In genomic region chr9:69671904-69672827, GRCh38 we compare ENCODE assay signal across 8 cellular contexts. TPM values are rescaled to one million over a fixed set of nuclear protein-coding genes. Genes with fewer than 3 reads are reported as not detected.
DNase-seq lines count a peak whose midpoint lies in the region; ATAC-seq and TF ChIP-seq lines count a peak whose summit lies in the region.

APBA1 (minus strand) TSS chr9:69672371.

- H3K4me1 ChIP-seq in CD4-positive, CD25-positive, alpha-beta regulatory T cell (ENCODE audit: control insufficient read depth, insufficient read depth, low read length, poor library complexity, severe bottlenecking), result peaks cover 11% of the 10 kb centered on the region
- H3K4me1 ChIP-seq in left ventricle myocardium inferior, result peaks cover 26% of the 10 kb centered on the region
- no peaks in the 10 kb centered on the region for H3K4me1 ChIP-seq in aorta (ENCODE audit: control insufficient read depth in 1 of 2, insufficient read depth in 2 of 2, low read length in 2 of 2)

- peak within 1 kb of the TSS; percentile 77 to 85 (median 82) for H3K4me3 Mint-ChIP-seq in CD4-positive, CD25-positive, alpha-beta regulatory T cell

- H3K36me3 ChIP-seq in CD4-positive, CD25-positive, alpha-beta regulatory T cell (ENCODE audit: control insufficient read depth, insufficient read depth, low read length), result no peaks in the 10 kb centered on the region
- H3K36me3 ChIP-seq in SK-N-MC (ENCODE audit: insufficient read depth, low read length) (no peaks in the 10 kb centered on the region), left ventricle myocardium inferior (no peaks in the 10 kb centered on the region), aorta (ENCODE audit: control insufficient read depth in 1 of 2, insufficient read depth in 2 of 2, low read length in 1 of 2) (no peaks in the 10 kb centered on the region)

- peak; percentile 16 to 45 for ATAC-seq in CD4-positive, CD25-positive, alpha-beta regulatory T cell (ENCODE audit: low read depth in 2 of 2)
- ATAC-seq in GM19467 (IDR thresholded peaks at IDR 0.05; ENCODE audit: unreplicated experiment) (peak; percentile 29), aorta (ENCODE audit: low FRiP score) (peak; percentile 87)

- H3K27ac Mint-ChIP-seq in CD4-positive, CD25-positive, alpha-beta regulatory T cell, result no peak within 1 kb of the TSS

- H3K4me3 ChIP-seq in CD4-positive, CD25-positive, alpha-beta regulatory T cell (ENCODE audit: low read depth, low read length), result peak within 1 kb of the TSS; percentile 19
- H3K4me3 ChIP-seq in SK-N-MC (peak within 1 kb of the TSS; percentile 77), left ventricle myocardium inferior (peak within 1 kb of the TSS; percentile 96), aorta (ENCODE audit: low read length in 2 of 2) (peak within 1 kb of the TSS; percentile 72 to 96)

- WGBS in aorta, 2 donors, result 0 to 1% methylated on average over 64 to 112 of the region's 112 CpGs

- H3K4me1 Mint-ChIP-seq in CD4-positive, CD25-positive, alpha-beta regulatory T cell, result peaks cover 0 to 27% (median 6%) of the 10 kb centered on the region in 4 donors

- H3K9me3 ChIP-seq in CD4-positive, CD25-positive, alpha-beta regulatory T cell (ENCODE audit: control insufficient read depth in 2 of 2, low read length in 2 of 2), result no peaks in the 10 kb centered on the region
- H3K9me3 ChIP-seq in SK-N-MC (ENCODE audit: low read depth, low read length), result no peaks in the 10 kb centered on the region
- H3K9me3 ChIP-seq in left ventricle myocardium inferior (replicated peaks), result no peaks in the 10 kb centered on the region
- H3K9me3 ChIP-seq in aorta (ENCODE audit: control insufficient read depth, low read length), result no peaks in the 10 kb centered on the region

- no peaks in the 10 kb centered on the region for H3K36me3 Mint-ChIP-seq in CD4-positive, CD25-positive, alpha-beta regulatory T cell

- peaks cover 35% of the 10 kb centered on the region for H3K27me3 ChIP-seq in CD4-positive, CD25-positive, alpha-beta regulatory T cell (ENCODE audit: control insufficient read depth, insufficient read depth, low read length)
- H3K27me3 ChIP-seq in left ventricle myocardium inferior (ENCODE audit: low read depth) (no peaks in the 10 kb centered on the region), aorta (ENCODE audit: control insufficient read depth in 1 of 2, insufficient read depth in 2 of 2, low read length in 1 of 2) (no peaks in the 10 kb centered on the region)

- H3K27ac ChIP-seq in CD4-positive, CD25-positive, alpha-beta regulatory T cell (ENCODE audit: insufficient read depth, low read length, poor library complexity, severe bottlenecking), result no peak within 1 kb of the TSS
- H3K27ac ChIP-seq in SK-N-MC, result no peak within 1 kb of the TSS
- peak within 1 kb of the TSS; percentile 94 for H3K27ac ChIP-seq in left ventricle myocardium inferior (replicated peaks)
- peak within 1 kb of the TSS in 1 of 2 donors; percentile 46 for H3K27ac ChIP-seq in aorta (ENCODE audit: low read depth in 1 of 2, low read length in 2 of 2)

- intact Hi-C loops in left ventricle myocardium inferior (cut with micrococcal nuclease), result no loop called here
- intact Hi-C loops in aorta (cut with DNase I), result loop anchor here (2.0 to 10.0 kb wide), 3 partner anchors 85 to 203 kb away; no protein-coding TSS in a partner anchor

- peaks cover 50% of the 10 kb centered on the region for H3K27me3 Mint-ChIP-seq in CD4-positive, CD25-positive, alpha-beta regulatory T cell

- no peaks in the 10 kb centered on the region for H3K9me3 Mint-ChIP-seq in CD4-positive, CD25-positive, alpha-beta regulatory T cell

- peak; percentile 14 to 26 (median 25) for DNase-seq in CD4-positive, CD25-positive, alpha-beta regulatory T cell
- DNase-seq in HK-2 (ENCODE audit: unreplicated experiment) (peak; percentile 4), SK-N-MC (ENCODE audit: low read depth, low spot score) (no peak), amniotic stem cell (lab: John Stamatoyannopoulos, UW) (peak; percentile 35), left ventricle myocardium inferior (peak; percentile 75), pons (ENCODE audit: low spot score) (peak; percentile 86), aorta (peak; percentile 79 to 86)

- H3K9ac ChIP-seq in SK-N-MC (ENCODE audit: insufficient read length), result no peak within 1 kb of the TSS

- peak; percentile 26 for TF ChIP-seq CTCF in left ventricle myocardium inferior (IDR thresholded peaks at IDR 0.05; ENCODE audit: borderline replicate concordance)

RNA-seq across cellular contexts. Expression of gene APBA1, which starts in this region (rescaled TPM):
- total RNA-seq in CD4-positive, CD25-positive, alpha-beta regulatory T cell, result 0.20 TPM
- polyA plus RNA-seq in CD4-positive, CD25-positive, alpha-beta regulatory T cell, result not detected
- total RNA-seq in left ventricle myocardium inferior, result 3.0 TPM
- 10 to 100 TPM in 1 of 2 donors, 1 to 10 TPM in 1; 8.0 to 12.6 TPM for total RNA-seq in aorta
- polyA plus RNA-seq in aorta, result 1 to 10 TPM; 1.9 to 7.8 TPM

Comparison
In these comparisons a context has a peak if more than half of its experiments do, and no peak if none do; other contexts are left out.
1. Peak in DNase-seq, ATAC-seq and H3K4me3 ChIP-seq in CD4-positive, CD25-positive, alpha-beta regulatory T cell; RNA of the gene not detected or under 1 TPM.
2. ATAC-seq: peak in every context shown above with its lines; median percentile 87 in aorta; 30 in CD4-positive, CD25-positive, alpha-beta regulatory T cell; 29 in GM19467.
3. H3K4me3 ChIP-seq: peak in every context shown above with its lines; median percentile 96 in left ventricle myocardium inferior; 84 in aorta; 77 in SK-N-MC; 19 in CD4-positive, CD25-positive, alpha-beta regulatory T cell.